In genomic region chr17:20171741-20172377, GRCh38 we compare ENCODE assay signal across 21 cellular contexts.
DNase-seq lines count a peak whose midpoint lies in the region; ATAC-seq, FAIRE-seq and TF ChIP-seq lines count a peak whose summit lies in the region.
"Had no signal": no experiment of that assay in that cellular context is flagged by ENCODE, and none has a peak within 500 bp of the region (broad histone marks: within the 10 kb centered on the region; RNA-seq: fewer than 3 reads in every experiment).

No MANE protein-coding gene starts in this region.

- ATAC-seq in HG02610 (IDR thresholded peaks at IDR 0.05; ENCODE audit: unreplicated experiment): no peak
- ATAC-seq: PC-3, T-cell had no signal

- peaks cover 0 to 8% (median 0%) of the 10 kb centered on the region in 4 donors for H3K4me1 ChIP-seq in transverse colon
- H3K4me1 ChIP-seq: BE2C, HAP-1 had no signal

- no peak overlapping the region for H3K27ac ChIP-seq in transverse colon

- peak; percentile 72 for FAIRE-seq in HTR-8/SVneo (lab: Jason Lieb, UNC)
- FAIRE-seq: endothelial cell of umbilical vein, kidney had no signal

- TF ChIP-seq EP300 in transverse colon (IDR thresholded peaks at IDR 0.05; ENCODE audit: low read depth): no peak

- no peak for DNase-seq in HTR-8/SVneo (ENCODE audit: insufficient read length, low spot score)
- peak; percentile 27 for DNase-seq in SW480 (ENCODE audit: low spot score)
- peak; percentile 35 for DNase-seq in glomerular visceral epithelial cell (ENCODE audit: extremely low spot score)
- DNase-seq in renal cortical epithelial cell (ENCODE audit: low read depth): peak; percentile 21
- DNase-seq in NCI-H1930 (lab: John Stamatoyannopoulos, UW): no peak
- DNase-seq in transverse colon: no peak
- DNase-seq in COLO668 (lab: John Stamatoyannopoulos, UW; ENCODE audit: unreplicated experiment): no peak
- DNase-seq: activated B cell treated with CpG ODN at 0.5 μM for 24 hours; BE2C; head of caudate nucleus; kidney; NCI-H2029 treated with DMSO at 0.1 percent for 48 hours; NCI-H748 treated with DMSO at 0.1 percent for 48 hours; PC-3; stimulated activated CD4-positive, alpha-beta T cell treated with anti-CD3 and anti-CD28 coated beads, Interleukin-4, amount 100 ng/mL, for 24 hours; stimulated activated CD8-positive, alpha-beta memory T cell treated with anti-CD3 and anti-CD28 coated beads, Interleukin-4, amount 100 ng/mL, for 48 hours; T-cell had no signal

- in situ Hi-C loops in transverse colon (cut with MboI; ENCODE audit: low pct_ligation_motif_present in 1 of 4, low pct_unique_long_range_greater_than_20kb in 1 of 4, low sequenced_read_pairs in 3 of 4): no loop called here

- no peaks in the 10 kb centered on the region for H3K36me3 ChIP-seq in transverse colon
- H3K36me3 ChIP-seq: adrenal gland, BE2C, HAP-1 had no signal

- WGBS in transverse colon (ENCODE audit: low coverage in 1 of 2), 2 donors: 89% methylated on average over 2 of the region's 2 CpGs; no CpG with 5 or more reads in 1 of the 2 donors

- no peaks in the 10 kb centered on the region for H3K9me3 ChIP-seq in transverse colon
- H3K9me3 ChIP-seq: adrenal gland, BE2C, HAP-1 had no signal

- no peak overlapping the region for H3K4me3 ChIP-seq in transverse colon
- H3K4me3 ChIP-seq: adrenal gland, HAP-1 had no signal

- H3K27me3 ChIP-seq in transverse colon: no peaks in the 10 kb centered on the region
- H3K27me3 ChIP-seq: adrenal gland, BE2C had no signal

- TF ChIP-seq CTCF in transverse colon (IDR thresholded peaks at IDR 0.05): no peak

- intact Hi-C loops in transverse colon (cut with DNase I; ENCODE audit: low total_unique reads): no loop called here

- no peak for TF ChIP-seq POLR2A in transverse colon (IDR thresholded peaks at IDR 0.05)

Comparison
In these comparisons a context has a peak if more than half of its experiments do, and no peak if none do; other contexts are left out.
1. DNase-seq: peak in SW480 (single experiment), glomerular visceral epithelial cell (single experiment) and renal cortical epithelial cell (single experiment); none in HTR-8/SVneo (single experiment), NCI-H1930 (0 of 2), transverse colon (single experiment) and COLO668 (single experiment).